In the genomic region with DNA sequence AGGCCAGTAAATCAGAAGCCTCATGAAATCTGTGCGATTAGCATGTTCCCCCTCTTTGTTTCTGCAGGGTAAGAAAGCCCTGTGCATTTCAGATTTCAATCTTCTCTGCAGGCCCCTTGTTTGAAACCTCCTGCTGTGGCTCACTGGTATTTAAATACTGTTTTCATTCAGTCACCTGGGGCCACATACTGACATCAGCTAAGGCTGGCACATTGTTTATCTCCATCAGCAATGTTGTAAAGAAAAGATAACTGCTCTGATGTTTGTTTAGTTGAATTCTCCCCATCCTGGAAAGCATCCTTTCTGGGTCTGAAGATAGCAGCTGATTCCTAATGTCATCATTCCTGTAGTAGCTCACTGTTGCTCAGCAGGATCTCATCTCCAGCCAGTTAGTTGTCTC, we compare ENCODE assay signal across 31 cellular contexts.
DNase-seq lines count a peak whose midpoint lies in the region; ATAC-seq and TF ChIP-seq lines count a peak whose summit lies in the region.
"Had no signal": no experiment of that assay in that cellular context is flagged by ENCODE, and none has a peak within 500 bp of the region (broad histone marks: within the 10 kb centered on the region; RNA-seq: fewer than 3 reads in every experiment).

No MANE protein-coding gene starts in this region.

- H3K4me1 ChIP-seq in GM23338 (ENCODE audit: insufficient read depth): peaks cover 3% of the 10 kb centered on the region
- H3K4me1 ChIP-seq in left ventricle myocardium inferior: no peaks in the 10 kb centered on the region
- H3K4me1 ChIP-seq in tibial artery: no peaks in the 10 kb centered on the region
- H3K4me1 ChIP-seq: esophagus muscularis mucosa, HAP-1, prostate gland, tibial nerve had no signal

- H3K9me2 ChIP-seq in GM23338 (ENCODE audit: insufficient read depth): no peaks in the 10 kb centered on the region; the same call in 1 of the 2 replicates

- H3K9me3 Mint-ChIP-seq in GM23338 (no peaks in the 10 kb centered on the region; the same call in 2 of the 3 replicates), HFFc6 (peaks cover 12% of the 10 kb centered on the region)
- no peaks in the 10 kb centered on the region for H3K9me3 Mint-ChIP-seq in T-helper 2 cell treated with Interferon-gamma antibody and Interleukin-4, amounts not matched to agents 5 μg/mL and 100 μg/mL, for 36 hours
- H3K9me3 Mint-ChIP-seq: activated CD8-positive, alpha-beta T cell treated with anti-CD3 and anti-CD28 coated beads for 36 hours; CD4-positive, alpha-beta memory T cell had no signal

- no peaks in the 10 kb centered on the region for H3K79me2 ChIP-seq in GM23338 (replicated peaks; ENCODE audit: insufficient read depth)

- intact Hi-C loops in left ventricle myocardium inferior (cut with micrococcal nuclease): no loop called here
- intact Hi-C loops in tibial artery (cut with DNase I; ENCODE audit: low total_unique reads): no loop called here

- H3K27me3 Mint-ChIP-seq in GM23338 (ENCODE audit: insufficient read depth, low read depth, poor library complexity) (peaks cover 3% of the 10 kb centered on the region), HFFc6 (ENCODE audit: insufficient read depth) (peaks cover 2% of the 10 kb centered on the region; the same call in 1 of the 2 replicates)
- H3K27me3 Mint-ChIP-seq in T-helper 2 cell treated with Interferon-gamma antibody and Interleukin-4, amounts not matched to agents 5 μg/mL and 100 μg/mL, for 36 hours (ENCODE audit: low read depth): no peaks in the 10 kb centered on the region
- H3K27me3 Mint-ChIP-seq: CD4-positive, alpha-beta memory T cell had no signal

- H3K4me1 Mint-ChIP-seq in GM23338 (peaks cover 48% of the 10 kb centered on the region), HFFc6 (ENCODE audit: low read depth) (no peaks in the 10 kb centered on the region)
- H3K4me1 Mint-ChIP-seq in T-helper 2 cell treated with Interferon-gamma antibody and Interleukin-4, amounts not matched to agents 5 μg/mL and 100 μg/mL, for 36 hours (ENCODE audit: low read depth): peaks cover 2% of the 10 kb centered on the region
- H3K4me1 Mint-ChIP-seq: activated T-helper 17 cell treated with anti-CD3 and anti-CD28 coated beads, Interleukin-2, amount 50 U/mL, for 72 hours; B cell; CD4-positive, alpha-beta memory T cell; natural killer cell had no signal

- no peak overlapping the region for H2AFZ ChIP-seq in GM23338

- ATAC-seq in GM23338: peak; percentile 77
- ATAC-seq: activated CD8-positive, alpha-beta T cell treated with anti-CD3 and anti-CD28 coated beads for 36 hours; activated T-helper 17 cell treated with anti-CD3 and anti-CD28 coated beads, Interleukin-2, amount 50 U/mL, for 72 hours; mucosa of descending colon; natural killer cell; PC-3 had no signal

- peak overlapping the region; percentile 27; the same call in 1 of the 2 replicates for H3K4me2 ChIP-seq in GM23338

- H3K27ac Mint-ChIP-seq in GM23338 (no peak overlapping the region), HFFc6 (no peak overlapping the region)
- H3K27ac Mint-ChIP-seq in T-helper 2 cell treated with Interferon-gamma antibody and Interleukin-4, amounts not matched to agents 5 μg/mL and 100 μg/mL, for 36 hours: no peak overlapping the region
- H3K27ac Mint-ChIP-seq: activated CD8-positive, alpha-beta T cell treated with anti-CD3 and anti-CD28 coated beads for 36 hours; activated T-helper 17 cell treated with anti-CD3 and anti-CD28 coated beads, Interleukin-2, amount 50 U/mL, for 72 hours; B cell; CD4-positive, alpha-beta memory T cell; natural killer cell had no signal

- no peaks in the 10 kb centered on the region for H4K20me1 ChIP-seq in GM23338 (replicated peaks; ENCODE audit: insufficient read depth)

- H3K27ac ChIP-seq in GM23338 (ENCODE audit: low read depth): no peak overlapping the region
- no peak overlapping the region for H3K27ac ChIP-seq in left ventricle myocardium inferior (replicated peaks)
- H3K27ac ChIP-seq in tibial artery: no peak overlapping the region
- H3K27ac ChIP-seq: brain microvascular endothelial cell, esophagus muscularis mucosa, HL-60, prostate gland, tibial nerve had no signal

- H3K27me3 ChIP-seq in GM23338 (ENCODE audit: insufficient read depth) (no peaks in the 10 kb centered on the region), left ventricle myocardium inferior (ENCODE audit: low read depth) (no peaks in the 10 kb centered on the region), tibial artery (no peaks in the 10 kb centered on the region)
- H3K27me3 ChIP-seq: brain microvascular endothelial cell, esophagus muscularis mucosa, tibial nerve had no signal

- H3K36me3 ChIP-seq in GM23338 (ENCODE audit: insufficient read depth): no peaks in the 10 kb centered on the region
- no peaks in the 10 kb centered on the region for H3K36me3 ChIP-seq in left ventricle myocardium inferior
- no peaks in the 10 kb centered on the region for H3K36me3 ChIP-seq in tibial artery
- H3K36me3 ChIP-seq: brain microvascular endothelial cell, esophagus muscularis mucosa, HAP-1, prostate gland, tibial nerve had no signal

- H3K36me3 Mint-ChIP-seq in GM23338 (ENCODE audit: low read depth): no peaks in the 10 kb centered on the region
- no peaks in the 10 kb centered on the region for H3K36me3 Mint-ChIP-seq in T-helper 2 cell treated with Interferon-gamma antibody and Interleukin-4, amounts not matched to agents 5 μg/mL and 100 μg/mL, for 36 hours (ENCODE audit: low read depth)
- no peaks in the 10 kb centered on the region for H3K36me3 Mint-ChIP-seq in HFFc6 (ENCODE audit: low read depth)
- H3K36me3 Mint-ChIP-seq: CD4-positive, alpha-beta memory T cell; natural killer cell had no signal

- no peak overlapping the region for H3K4me3 ChIP-seq in GM23338
- H3K4me3 ChIP-seq in left ventricle myocardium inferior: no peak overlapping the region
- no peak overlapping the region for H3K4me3 ChIP-seq in tibial artery
- H3K4me3 ChIP-seq: esophagus muscularis mucosa, HAP-1, mucosa of descending colon, prostate gland, tibial nerve had no signal

- TF ChIP-seq CTCF in GM23338 (conservative IDR thresholded peaks at IDR 0.05; ENCODE audit: low read depth in 2 of 2) (no peak), left ventricle myocardium inferior (IDR thresholded peaks at IDR 0.05; ENCODE audit: borderline replicate concordance) (no peak), HFFc6 (IDR thresholded peaks at IDR 0.05) (no peak), tibial artery (IDR thresholded peaks at IDR 0.05) (no peak)

- DNase-seq in GM23338 (ENCODE audit: low spot score): peak; percentile 11
- DNase-seq in NCI-H1417 treated with DMSO at 0.1 percent for 48 hours (lab: John Stamatoyannopoulos, UW): peak; percentile 66
- DNase-seq in NCI-H345 treated with DMSO at 0.1 percent for 48 hours (lab: John Stamatoyannopoulos, UW; ENCODE audit: unreplicated experiment): peak; percentile 89
- peak; percentile 5 for DNase-seq in iPS DF 19.7 (ENCODE audit: low read depth, low spot score)
- no peak for DNase-seq in T-helper 2 cell treated with Interferon-gamma antibody and Interleukin-4, amounts not matched to agents 5 μg/mL and 100 μg/mL, for 36 hours (ENCODE audit: low spot score)
- no peak for DNase-seq in left ventricle myocardium inferior
- DNase-seq in HFFc6: no peak
- no peak for DNase-seq in tibial artery
- DNase-seq: activated CD8-positive, alpha-beta T cell treated with anti-CD3 and anti-CD28 coated beads for 36 hours; activated naive CD4-positive, alpha-beta T cell treated with anti-CD3 and anti-CD28 coated beads, Interleukin-2, amount 50 U/mL, for 16 hours; amniotic stem cell; brain microvascular endothelial cell; CD4-positive, alpha-beta memory T cell; DMS 273 treated with DMSO at 0.1 percent for 48 hours; foreskin fibroblast; head of caudate nucleus; Kasumi-1; mucosa of descending colon; natural killer cell; NCI-H1436 treated with DMSO at 0.1 percent for 48 hours; occipital lobe; PC-3; stimulated activated CD4-positive, alpha-beta T cell treated with anti-CD3 and anti-CD28 coated beads, Interleukin-4, amount 100 ng/mL, for 1 hour; T-helper 2 cell had no signal

- no peaks in the 10 kb centered on the region for H3K9me3 ChIP-seq in left ventricle myocardium inferior (replicated peaks)
- H3K9me3 ChIP-seq in tibial artery: no peaks in the 10 kb centered on the region
- H3K9me3 ChIP-seq: esophagus muscularis mucosa, HAP-1, mucosa of descending colon, prostate gland, tibial nerve had no signal

- no peak overlapping the region for H3K4me3 Mint-ChIP-seq in GM23338
- no peak overlapping the region for H3K4me3 Mint-ChIP-seq in T-helper 2 cell treated with Interferon-gamma antibody and Interleukin-4, amounts not matched to agents 5 μg/mL and 100 μg/mL, for 36 hours
- no peak overlapping the region for H3K4me3 Mint-ChIP-seq in HFFc6
- H3K4me3 Mint-ChIP-seq: activated CD8-positive, alpha-beta T cell treated with anti-CD3 and anti-CD28 coated beads for 36 hours; activated T-helper 17 cell treated with anti-CD3 and anti-CD28 coated beads, Interleukin-2, amount 50 U/mL, for 72 hours; B cell; CD4-positive, alpha-beta memory T cell; natural killer cell had no signal

- no peaks in the 10 kb centered on the region for H3F3A ChIP-seq in GM23338 (replicated peaks; ENCODE audit: low read depth)

Comparison
In these comparisons a context has a peak if more than half of its experiments do, and no peak if none do; other contexts are left out.
1. DNase-seq: peak in GM23338 (single experiment), NCI-H1417 treated with DMSO at 0.1 percent for 48 hours (single experiment), NCI-H345 treated with DMSO at 0.1 percent for 48 hours (single experiment) and iPS DF 19.7 (single experiment); none in T-helper 2 cell treated with Interferon-gamma antibody and Interleukin-4, amounts not matched to agents 5 μg/mL and 100 μg/mL, for 36 hours (single experiment), left ventricle myocardium inferior (single experiment), HFFc6 (single experiment) and tibial artery (0 of 2).